Comparison of ENCODE assay signal across 15 cellular contexts in the genomic region with DNA sequence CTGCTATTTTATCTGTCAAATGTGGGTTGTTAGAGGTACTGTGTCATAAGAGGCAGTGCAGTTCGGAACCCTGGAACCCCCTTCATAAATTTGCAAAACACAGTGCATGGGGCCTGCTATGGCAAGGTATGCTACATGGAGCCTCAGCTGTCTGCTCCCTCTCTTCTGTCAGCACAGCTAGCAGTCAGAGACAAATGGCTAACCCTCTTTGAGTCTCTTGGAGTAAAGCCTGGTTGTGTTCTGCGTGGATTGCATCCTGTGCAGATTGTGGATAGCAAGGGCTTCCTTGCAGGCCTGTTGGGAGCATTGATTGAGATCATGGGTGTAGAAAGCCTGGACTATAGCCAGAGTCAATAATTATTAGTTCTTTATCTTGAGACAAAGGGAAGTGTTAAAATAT.
A peak's percentile ranks its signal among the peaks of the same experiment; 100 is the strongest.
DNase-seq lines count a peak whose midpoint lies in the region; ATAC-seq and TF ChIP-seq lines count a peak whose summit lies in the region.
"Had no signal": no experiment of that assay in that cellular context is flagged by ENCODE, and none has a peak within 500 bp of the region (broad histone marks: within the 10 kb centered on the region; RNA-seq: fewer than 3 reads in every experiment).

No MANE protein-coding gene starts in this region.

- H3K9me3 Mint-ChIP-seq in nephron, result no peaks in the 10 kb centered on the region
- H3K9me3 Mint-ChIP-seq in osteocyte (ENCODE audit: unreplicated experiment), result no peaks in the 10 kb centered on the region
- H3K9me3 Mint-ChIP-seq: CD8-positive, alpha-beta memory T cell; H9 had no signal

- ATAC-seq in Right ventricle myocardium superior (ENCODE audit: poor library complexity) (peak; percentile 61), Right ventricle myocardium inferior (no peak)

- H3K27me3 Mint-ChIP-seq in nephron (ENCODE audit: low read depth), result peaks cover 3% of the 10 kb centered on the region
- H3K27me3 Mint-ChIP-seq in osteocyte (ENCODE audit: unreplicated experiment), result no peaks in the 10 kb centered on the region

- H3K27ac Mint-ChIP-seq in nephron, result peak overlapping the region; percentile 40 to 65 (median 45)
- no peak overlapping the region for H3K27ac Mint-ChIP-seq in osteocyte (ENCODE audit: unreplicated experiment)
- H3K27ac Mint-ChIP-seq: CD8-positive, alpha-beta memory T cell; H9 had no signal

- no peak for TF ChIP-seq CTCF in VCaP (conservative IDR thresholded peaks at IDR 0.05)
- TF ChIP-seq CTCF in nephron (IDR thresholded peaks at IDR 0.05; ENCODE audit: unreplicated experiment in 3 of 3), result no peak
- TF ChIP-seq CTCF in osteocyte (IDR thresholded peaks at IDR 0.05), result no peak

- peak overlapping the region; percentile 60 for H3K27ac ChIP-seq in VCaP
- H3K27ac ChIP-seq: 22Rv1, BLaER1 had no signal

- H3K4me1 Mint-ChIP-seq in nephron (peaks cover 42% of the 10 kb centered on the region), osteocyte (ENCODE audit: unreplicated experiment) (peaks cover 28% of the 10 kb centered on the region)
- H3K4me1 Mint-ChIP-seq: CD8-positive, alpha-beta memory T cell; H9 had no signal

- DNase-seq in DMS79 treated with DMSO at 0.1 percent for 48 hours (lab: John Stamatoyannopoulos, UW) (peak; percentile 26), DMS79 (lab: John Stamatoyannopoulos, UW) (no peak), Right ventricle myocardium superior (no peak), Right ventricle myocardium inferior (ENCODE audit: missing footprints) (no peak), osteocyte (ENCODE audit: extremely low spot score, unreplicated experiment) (no peak), AG20443 (ENCODE audit: low spot score) (no peak)
- DNase-seq: AML-193; Caco-2; CD8-positive, alpha-beta memory T cell; GOT3; H9 had no signal

- no peak overlapping the region for H3K4me3 Mint-ChIP-seq in nephron
- H3K4me3 Mint-ChIP-seq in osteocyte (ENCODE audit: unreplicated experiment), result no peak overlapping the region
- H3K4me3 Mint-ChIP-seq: CD8-positive, alpha-beta memory T cell; H9 had no signal

- intact Hi-C loops in Right ventricle myocardium superior (cut with DNase I), result no loop called here
- intact Hi-C loops in Right ventricle myocardium inferior (cut with DNase I), result no loop called here

- H3K36me3 Mint-ChIP-seq in nephron (ENCODE audit: low read depth) (no peaks in the 10 kb centered on the region), osteocyte (ENCODE audit: unreplicated experiment) (no peaks in the 10 kb centered on the region)
- H3K36me3 Mint-ChIP-seq: CD8-positive, alpha-beta memory T cell had no signal
